In genomic region chr5:141486091-141486490, GRCh38 we compare ENCODE assay signal across 1 cellular context.
TF ChIP-seq lines count a peak whose summit lies in the region.

No MANE protein-coding gene starts in this region.

TF ChIP-seq in neural cell, 6 proteins besides CTCF, POLR2A, EP300 and RAD21:
- TF ChIP-seq EZH2 (IDR thresholded peaks at IDR 0.05; ENCODE audit: borderline replicate concordance, insufficient read depth, low read length, poor library complexity, severe bottlenecking) (no peak), POLR2AphosphoS5 (IDR thresholded peaks at IDR 0.05) (no peak), TAF1 (IDR thresholded peaks at IDR 0.05; ENCODE audit: low read depth) (no peak), SMC3 (conservative IDR thresholded peaks at IDR 0.05; ENCODE audit: poor library complexity) (no peak), MXI1 (conservative IDR thresholded peaks at IDR 0.05; ENCODE audit: poor library complexity, severe bottlenecking) (no peak)
- TF ChIP-seq, protein P1, sequence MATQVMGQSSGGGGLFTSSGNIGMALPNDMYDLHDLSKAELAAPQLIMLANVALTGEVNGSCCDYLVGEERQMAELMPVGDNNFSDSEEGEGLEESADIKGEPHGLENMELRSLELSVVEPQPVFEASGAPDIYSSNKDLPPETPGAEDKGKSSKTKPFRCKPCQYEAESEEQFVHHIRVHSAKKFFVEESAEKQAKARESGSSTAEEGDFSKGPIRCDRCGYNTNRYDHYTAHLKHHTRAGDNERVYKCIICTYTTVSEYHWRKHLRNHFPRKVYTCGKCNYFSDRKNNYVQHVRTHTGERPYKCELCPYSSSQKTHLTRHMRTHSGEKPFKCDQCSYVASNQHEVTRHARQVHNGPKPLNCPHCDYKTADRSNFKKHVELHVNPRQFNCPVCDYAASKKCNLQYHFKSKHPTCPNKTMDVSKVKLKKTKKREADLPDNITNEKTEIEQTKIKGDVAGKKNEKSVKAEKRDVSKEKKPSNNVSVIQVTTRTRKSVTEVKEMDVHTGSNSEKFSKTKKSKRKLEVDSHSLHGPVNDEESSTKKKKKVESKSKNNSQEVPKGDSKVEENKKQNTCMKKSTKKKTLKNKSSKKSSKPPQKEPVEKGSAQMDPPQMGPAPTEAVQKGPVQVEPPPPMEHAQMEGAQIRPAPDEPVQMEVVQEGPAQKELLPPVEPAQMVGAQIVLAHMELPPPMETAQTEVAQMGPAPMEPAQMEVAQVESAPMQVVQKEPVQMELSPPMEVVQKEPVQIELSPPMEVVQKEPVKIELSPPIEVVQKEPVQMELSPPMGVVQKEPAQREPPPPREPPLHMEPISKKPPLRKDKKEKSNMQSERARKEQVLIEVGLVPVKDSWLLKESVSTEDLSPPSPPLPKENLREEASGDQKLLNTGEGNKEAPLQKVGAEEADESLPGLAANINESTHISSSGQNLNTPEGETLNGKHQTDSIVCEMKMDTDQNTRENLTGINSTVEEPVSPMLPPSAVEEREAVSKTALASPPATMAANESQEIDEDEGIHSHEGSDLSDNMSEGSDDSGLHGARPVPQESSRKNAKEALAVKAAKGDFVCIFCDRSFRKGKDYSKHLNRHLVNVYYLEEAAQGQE (IDR thresholded peaks at IDR 0.05; ENCODE audit: borderline replicate concordance): no peak
